In the genomic region with DNA sequence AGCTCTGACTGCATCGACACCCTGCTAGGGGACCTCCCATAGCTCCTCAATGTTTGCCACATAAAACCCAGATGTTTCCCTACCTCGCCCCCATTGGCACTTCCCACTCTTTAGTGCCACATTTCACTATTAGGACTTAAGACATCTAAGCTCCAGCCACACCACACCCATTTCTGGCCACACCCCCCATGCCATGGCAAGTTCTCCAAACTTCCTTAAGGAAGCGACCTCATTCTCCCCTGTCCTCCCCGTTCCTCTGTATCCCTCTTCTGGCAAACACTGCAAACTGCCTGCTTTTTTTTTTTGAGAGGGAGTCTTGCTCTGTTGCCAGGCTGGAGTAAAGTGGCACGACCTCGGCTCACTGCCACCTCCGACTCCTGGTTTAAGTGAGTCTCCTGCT, we compare ENCODE assay signal across 9 cellular contexts.
DNase-seq lines count a peak whose midpoint lies in the region; ATAC-seq and TF ChIP-seq lines count a peak whose summit lies in the region.
"Had no signal": no experiment of that assay in that cellular context is flagged by ENCODE, and none has a peak within 500 bp of the region (broad histone marks: within the 10 kb centered on the region; RNA-seq: fewer than 3 reads in every experiment).

No MANE protein-coding gene starts in this region.

- H3K27ac Mint-ChIP-seq in GM23338 (no peak overlapping the region), immature natural killer cell (peak overlapping the region in 5 of 6 donors; percentile 35 to 76 (median 49))
- H3K27ac Mint-ChIP-seq in activated naive CD8-positive, alpha-beta T cell, result peak overlapping the region; percentile 88

- H3K4me2 ChIP-seq in BLaER1 treated with 17β-estradiol and CSF1 and Interleukin-3, amounts not matched to agents 10 nM and 100 nM, result peak overlapping the region; percentile 3 to 69 (median 58); a peak in 20 of 22 replicates
- no peak overlapping the region for H3K4me2 ChIP-seq in GM23338

- no peaks in the 10 kb centered on the region for H3K9me2 ChIP-seq in GM23338 (ENCODE audit: insufficient read depth)

- H3K27me3 ChIP-seq in BLaER1 treated with 17β-estradiol and CSF1 and Interleukin-3, amounts not matched to agents 10 nM and 100 nM, result no peaks in the 10 kb centered on the region
- no peaks in the 10 kb centered on the region for H3K27me3 ChIP-seq in GM23338 (ENCODE audit: insufficient read depth)
- H3K27me3 ChIP-seq: body of pancreas had no signal

- H3K4me3 ChIP-seq in BLaER1 treated with 17β-estradiol and CSF1 and Interleukin-3, amounts not matched to agents 10 nM and 100 nM, result no peak overlapping the region
- H3K4me3 ChIP-seq in GM23338, result no peak overlapping the region
- H3K4me3 ChIP-seq: body of pancreas had no signal

- peak overlapping the region in 2 of 11 experiments; percentile 11 to 16; a peak in 2 of 22 replicates for H3K27ac ChIP-seq in BLaER1 treated with 17β-estradiol and CSF1 and Interleukin-3, amounts not matched to agents 10 nM and 100 nM
- H3K27ac ChIP-seq in GM23338 (ENCODE audit: low read depth), result no peak overlapping the region
- H3K27ac ChIP-seq: body of pancreas had no signal

- peak; percentile 61; the same call in 2 of the 3 replicates for ATAC-seq in GM23338
- ATAC-seq: body of pancreas had no signal

- peaks cover 38 to 58% (median 45%) of the 10 kb centered on the region in 10 experiments for H3K4me1 ChIP-seq in BLaER1 treated with 17β-estradiol and CSF1 and Interleukin-3, amounts not matched to agents 10 nM and 100 nM
- H3K4me1 ChIP-seq in GM23338 (ENCODE audit: insufficient read depth), result no peaks in the 10 kb centered on the region
- H3K4me1 ChIP-seq: body of pancreas had no signal

- no peak overlapping the region for H2AFZ ChIP-seq in GM23338

- no peaks in the 10 kb centered on the region for H3K9me3 ChIP-seq in BLaER1 treated with 17β-estradiol and CSF1 and Interleukin-3, amounts not matched to agents 10 nM and 100 nM (replicated peaks in 1 of 11)
- H3K9me3 ChIP-seq: body of pancreas had no signal

- no peaks in the 10 kb centered on the region for H3F3A ChIP-seq in GM23338 (replicated peaks; ENCODE audit: low read depth)

- H3K27me3 Mint-ChIP-seq in GM23338 (ENCODE audit: insufficient read depth, low read depth, poor library complexity) (peaks cover 13% of the 10 kb centered on the region), immature natural killer cell (ENCODE audit: low read depth in 3 of 3) (peaks cover 1 to 16% (median 13%) of the 10 kb centered on the region in 3 donors)
- H3K27me3 Mint-ChIP-seq in activated naive CD8-positive, alpha-beta T cell, result no peaks in the 10 kb centered on the region

- peaks cover 0 to 5% (median 0%) of the 10 kb centered on the region in 11 experiments; a peak in 1 of 22 replicates for H4K20me1 ChIP-seq in BLaER1 treated with 17β-estradiol and CSF1 and Interleukin-3, amounts not matched to agents 10 nM and 100 nM
- H4K20me1 ChIP-seq in GM23338 (replicated peaks; ENCODE audit: insufficient read depth), result no peaks in the 10 kb centered on the region

- no peak overlapping the region for H3K9ac ChIP-seq in BLaER1 treated with 17β-estradiol and CSF1 and Interleukin-3, amounts not matched to agents 10 nM and 100 nM

- TF ChIP-seq CTCF in GM23338 (conservative IDR thresholded peaks at IDR 0.05; ENCODE audit: low read depth in 2 of 2), result peak; percentile 21 to 38; a peak in 3 of 4 replicates

- H3K9me3 Mint-ChIP-seq in GM23338, result no peaks in the 10 kb centered on the region
- no peaks in the 10 kb centered on the region for H3K9me3 Mint-ChIP-seq in activated naive CD8-positive, alpha-beta T cell (ENCODE audit: low read depth)
- H3K9me3 Mint-ChIP-seq in immature natural killer cell, result no peaks in the 10 kb centered on the region

- H3K4me3 Mint-ChIP-seq in GM23338 (no peak overlapping the region), immature natural killer cell (no peak overlapping the region)
- H3K4me3 Mint-ChIP-seq in activated naive CD8-positive, alpha-beta T cell, result no peak overlapping the region

- H3K36me3 Mint-ChIP-seq in GM23338 (ENCODE audit: low read depth) (peaks cover 46% of the 10 kb centered on the region), immature natural killer cell (peaks cover 25 to 49% (median 28%) of the 10 kb centered on the region in 3 donors)
- H3K36me3 Mint-ChIP-seq in activated naive CD8-positive, alpha-beta T cell, result peaks cover 18% of the 10 kb centered on the region

- DNase-seq in GM23338 (ENCODE audit: low spot score) (peak; percentile 44), immature natural killer cell (no peak), NCI-H1048 (lab: John Stamatoyannopoulos, UW) (no peak), KG1 (lab: John Stamatoyannopoulos, UW) (no peak), NCI-H2227 treated with DMSO at 0.1 percent for 48 hours (lab: John Stamatoyannopoulos, UW) (no peak), DMS53 (lab: John Stamatoyannopoulos, UW) (no peak)
- DNase-seq: body of pancreas had no signal

- no peaks in the 10 kb centered on the region for H3K4me1 Mint-ChIP-seq in GM23338
- peaks cover 52% of the 10 kb centered on the region for H3K4me1 Mint-ChIP-seq in activated naive CD8-positive, alpha-beta T cell (ENCODE audit: low read depth)
- H3K4me1 Mint-ChIP-seq in immature natural killer cell, result peaks cover 35 to 44% of the 10 kb centered on the region in 2 donors

- peaks cover 0 to 96% (median 9%) of the 10 kb centered on the region in 11 experiments; a peak in 13 of 22 replicates for H3K36me3 ChIP-seq in BLaER1 treated with 17β-estradiol and CSF1 and Interleukin-3, amounts not matched to agents 10 nM and 100 nM
- H3K36me3 ChIP-seq in GM23338 (ENCODE audit: insufficient read depth), result peaks cover 4% of the 10 kb centered on the region

- H3K79me2 ChIP-seq in GM23338 (replicated peaks; ENCODE audit: insufficient read depth), result no peaks in the 10 kb centered on the region

TF ChIP-seq in GM23338, 12 proteins besides CTCF, POLR2A, EP300 and RAD21 (continues in another document):
- TF ChIP-seq ZNF114 (CRISPR knock-in tag; IDR thresholded peaks at IDR 0.05), result no peak
- TF ChIP-seq, protein P1, sequence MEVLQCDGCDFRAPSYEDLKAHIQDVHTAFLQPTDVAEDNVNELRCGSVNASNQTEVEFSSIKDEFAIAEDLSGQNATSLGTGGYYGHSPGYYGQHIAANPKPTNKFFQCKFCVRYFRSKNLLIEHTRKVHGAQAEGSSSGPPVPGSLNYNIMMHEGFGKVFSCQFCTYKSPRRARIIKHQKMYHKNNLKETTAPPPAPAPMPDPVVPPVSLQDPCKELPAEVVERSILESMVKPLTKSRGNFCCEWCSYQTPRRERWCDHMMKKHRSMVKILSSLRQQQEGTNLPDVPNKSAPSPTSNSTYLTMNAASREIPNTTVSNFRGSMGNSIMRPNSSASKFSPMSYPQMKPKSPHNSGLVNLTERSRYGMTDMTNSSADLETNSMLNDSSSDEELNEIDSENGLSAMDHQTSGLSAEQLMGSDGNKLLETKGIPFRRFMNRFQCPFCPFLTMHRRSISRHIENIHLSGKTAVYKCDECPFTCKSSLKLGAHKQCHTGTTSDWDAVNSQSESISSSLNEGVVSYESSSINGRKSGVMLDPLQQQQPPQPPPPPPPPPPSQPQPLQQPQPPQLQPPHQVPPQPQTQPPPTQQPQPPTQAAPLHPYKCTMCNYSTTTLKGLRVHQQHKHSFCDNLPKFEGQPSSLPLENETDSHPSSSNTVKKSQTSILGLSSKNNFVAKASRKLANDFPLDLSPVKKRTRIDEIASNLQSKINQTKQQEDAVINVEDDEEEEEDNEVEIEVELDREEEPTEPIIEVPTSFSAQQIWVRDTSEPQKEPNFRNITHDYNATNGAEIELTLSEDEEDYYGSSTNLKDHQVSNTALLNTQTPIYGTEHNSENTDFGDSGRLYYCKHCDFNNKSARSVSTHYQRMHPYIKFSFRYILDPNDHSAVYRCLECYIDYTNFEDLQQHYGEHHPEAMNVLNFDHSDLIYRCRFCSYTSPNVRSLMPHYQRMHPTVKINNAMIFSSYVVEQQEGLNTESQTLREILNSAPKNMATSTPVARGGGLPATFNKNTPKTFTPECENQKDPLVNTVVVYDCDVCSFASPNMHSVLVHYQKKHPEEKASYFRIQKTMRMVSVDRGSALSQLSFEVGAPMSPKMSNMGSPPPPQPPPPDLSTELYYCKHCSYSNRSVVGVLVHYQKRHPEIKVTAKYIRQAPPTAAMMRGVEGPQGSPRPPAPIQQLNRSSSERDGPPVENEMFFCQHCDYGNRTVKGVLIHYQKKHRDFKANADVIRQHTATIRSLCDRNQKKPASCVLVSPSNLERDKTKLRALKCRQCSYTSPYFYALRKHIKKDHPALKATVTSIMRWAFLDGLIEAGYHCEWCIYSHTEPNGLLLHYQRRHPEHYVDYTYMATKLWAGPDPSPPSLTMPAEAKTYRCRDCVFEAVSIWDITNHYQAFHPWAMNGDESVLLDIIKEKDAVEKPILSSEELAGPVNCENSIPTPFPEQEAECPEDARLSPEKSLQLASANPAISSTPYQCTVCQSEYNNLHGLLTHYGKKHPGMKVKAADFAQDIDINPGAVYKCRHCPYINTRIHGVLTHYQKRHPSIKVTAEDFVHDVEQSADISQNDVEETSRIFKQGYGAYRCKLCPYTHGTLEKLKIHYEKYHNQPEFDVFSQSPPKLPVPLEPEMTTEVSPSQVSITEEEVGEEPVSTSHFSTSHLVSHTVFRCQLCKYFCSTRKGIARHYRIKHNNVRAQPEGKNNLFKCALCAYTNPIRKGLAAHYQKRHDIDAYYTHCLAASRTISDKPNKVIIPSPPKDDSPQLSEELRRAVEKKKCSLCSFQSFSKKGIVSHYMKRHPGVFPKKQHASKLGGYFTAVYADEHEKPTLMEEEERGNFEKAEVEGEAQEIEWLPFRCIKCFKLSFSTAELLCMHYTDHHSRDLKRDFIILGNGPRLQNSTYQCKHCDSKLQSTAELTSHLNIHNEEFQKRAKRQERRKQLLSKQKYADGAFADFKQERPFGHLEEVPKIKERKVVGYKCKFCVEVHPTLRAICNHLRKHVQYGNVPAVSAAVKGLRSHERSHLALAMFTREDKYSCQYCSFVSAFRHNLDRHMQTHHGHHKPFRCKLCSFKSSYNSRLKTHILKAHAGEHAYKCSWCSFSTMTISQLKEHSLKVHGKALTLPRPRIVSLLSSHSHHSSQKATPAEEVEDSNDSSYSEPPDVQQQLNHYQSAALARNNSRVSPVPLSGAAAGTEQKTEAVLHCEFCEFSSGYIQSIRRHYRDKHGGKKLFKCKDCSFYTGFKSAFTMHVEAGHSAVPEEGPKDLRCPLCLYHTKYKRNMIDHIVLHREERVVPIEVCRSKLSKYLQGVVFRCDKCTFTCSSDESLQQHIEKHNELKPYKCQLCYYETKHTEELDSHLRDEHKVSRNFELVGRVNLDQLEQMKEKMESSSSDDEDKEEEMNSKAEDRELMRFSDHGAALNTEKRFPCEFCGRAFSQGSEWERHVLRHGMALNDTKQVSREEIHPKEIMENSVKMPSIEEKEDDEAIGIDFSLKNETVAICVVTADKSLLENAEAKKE (CRISPR knock-in tag; IDR thresholded peaks at IDR 0.05), result no peak
- TF ChIP-seq JUNB (IDR thresholded peaks at IDR 0.05; ENCODE audit: unreplicated experiment), result no peak
